In genomic region chr9:31839273-31839672, GRCh38 we compare ENCODE assay signal across 15 cellular contexts.
DNase-seq lines count a peak whose midpoint lies in the region; ATAC-seq and TF ChIP-seq lines count a peak whose summit lies in the region.
"Had no signal": no experiment of that assay in that cellular context is flagged by ENCODE, and none has a peak within 500 bp of the region (broad histone marks: within the 10 kb centered on the region; RNA-seq: fewer than 3 reads in every experiment).

No MANE protein-coding gene starts in this region.

- no peak for ATAC-seq in GM18870 (IDR thresholded peaks at IDR 0.05; ENCODE audit: unreplicated experiment)
- ATAC-seq in GM19035 (IDR thresholded peaks at IDR 0.05; ENCODE audit: unreplicated experiment) = no peak
- ATAC-seq: left lung had no signal

- TF ChIP-seq CTCF in C4-2B (conservative IDR thresholded peaks at IDR 0.05) = peak; percentile 31

- H3K27ac ChIP-seq in C4-2B = no peak overlapping the region
- H3K27ac ChIP-seq: BLaER1, left lung had no signal

- DNase-seq in LHCN-M2 (ENCODE audit: low read depth) (peak; percentile 27), RPMI8226 (peak; percentile 12), globus pallidus (ENCODE audit: low spot score) (peak; percentile 9), HuH-7.5 (ENCODE audit: low spot score) (no peak)
- DNase-seq in stimulated activated CD4-positive, alpha-beta T cell treated with anti-CD3 and anti-CD28 coated beads, Interleukin-15, amount 100 ng/mL, for 24 hours = no peak
- DNase-seq: activated CD4-positive, alpha-beta T cell treated with anti-CD3 and anti-CD28 coated beads, Interleukin-2, amount 50 U/mL, for 1 hour; activated effector memory CD4-positive, alpha-beta T cell treated with anti-CD3 and anti-CD28 coated beads, Interleukin-2, amount 50 U/mL, for 16 hours; foreskin fibroblast; IMR-90; left lung; NCI-H510A treated with DMSO at 0.1 percent for 48 hours had no signal

Comparison
In these comparisons a context has a peak if more than half of its experiments do, and no peak if none do; other contexts are left out.
1. DNase-seq: peak in LHCN-M2 (single experiment), RPMI8226 (single experiment) and globus pallidus (single experiment); none in HuH-7.5 (single experiment) and stimulated activated CD4-positive, alpha-beta T cell treated with anti-CD3 and anti-CD28 coated beads, Interleukin-15, amount 100 ng/mL, for 24 hours (single experiment).